Comparison of ENCODE assay signal across 9 cellular contexts in the genomic region with DNA sequence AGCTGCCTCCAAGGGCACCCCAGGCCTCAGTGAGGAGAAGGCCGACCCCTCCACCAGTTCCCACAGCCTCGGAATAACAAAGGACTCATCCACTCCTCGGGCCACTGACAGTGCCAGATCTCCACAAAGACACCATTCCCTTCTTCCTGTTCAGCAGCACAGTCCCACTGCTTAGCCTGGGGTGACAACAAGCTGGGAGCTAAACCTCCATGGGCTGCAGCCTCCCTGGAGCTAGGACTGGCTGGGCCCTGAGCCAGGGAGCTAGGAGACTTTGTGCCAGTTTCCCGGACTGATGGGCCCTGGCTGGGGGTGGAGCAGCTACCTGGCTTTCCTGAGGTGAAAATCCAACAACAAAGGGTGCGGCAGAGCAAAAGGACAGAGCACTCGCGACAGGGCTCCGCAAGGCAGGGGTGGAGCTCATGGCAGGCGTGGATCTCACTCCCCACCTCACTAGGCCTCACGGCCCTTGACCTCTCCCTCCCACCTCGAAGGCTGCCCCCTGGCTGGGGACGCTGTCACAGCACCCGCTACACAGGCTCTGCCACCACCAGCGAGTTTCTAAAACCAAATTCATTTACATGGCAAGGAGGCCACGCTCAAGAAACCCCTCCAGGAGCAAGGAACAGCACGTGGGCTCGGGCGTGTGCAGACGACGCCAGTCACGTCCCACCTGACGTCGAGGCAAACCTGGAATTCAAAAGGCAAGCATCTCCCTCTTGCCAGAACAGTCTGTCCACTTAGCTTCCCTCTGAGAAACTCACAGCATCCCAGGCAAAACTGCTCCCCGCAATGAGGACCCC.
DNase-seq lines count a peak whose midpoint lies in the region; ATAC-seq, FAIRE-seq and TF ChIP-seq lines count a peak whose summit lies in the region.
"Had no signal": no experiment of that assay in that cellular context is flagged by ENCODE, and none has a peak within 500 bp of the region (broad histone marks: within the 10 kb centered on the region; RNA-seq: fewer than 3 reads in every experiment).

No MANE protein-coding gene starts in this region.

- no peaks in the 10 kb centered on the region for H3K27me3 Mint-ChIP-seq in activated naive CD8-positive, alpha-beta T cell treated with anti-CD3 and anti-CD28 coated beads, Interleukin-2, amount 50 U/mL, for 24 hours
- H3K27me3 Mint-ChIP-seq in memory B cell = no peaks in the 10 kb centered on the region

- DNase-seq in GM12864 (ENCODE audit: low read depth) (peak; percentile 40), HL-60 (ENCODE audit: low read depth in 1 of 2, low spot score in 1 of 2) (peak; percentile 51 to 72), memory B cell (ENCODE audit: low spot score in 2 of 2) (peak; percentile 38 to 58), NCI-H345 treated with DMSO at 0.1 percent for 48 hours (lab: John Stamatoyannopoulos, UW; ENCODE audit: unreplicated experiment) (no peak), LoVo (ENCODE audit: low spot score) (no peak), DMS53 (lab: John Stamatoyannopoulos, UW) (no peak), HTR-8/SVneo (ENCODE audit: insufficient read length, low spot score) (no peak)
- DNase-seq in activated naive CD8-positive, alpha-beta T cell treated with anti-CD3 and anti-CD28 coated beads, Interleukin-2, amount 50 U/mL, for 24 hours = peak; percentile 47

- TF ChIP-seq CTCF in GM12864 (IDR thresholded peaks at IDR 0.05; ENCODE audit: low read depth, low read length, missing control alignments) = peak; percentile 78
- peak; percentile 70 for TF ChIP-seq CTCF in HL-60 (IDR thresholded peaks at IDR 0.05; ENCODE audit: insufficient read depth, low read length)

- no peak for ATAC-seq in activated naive CD8-positive, alpha-beta T cell treated with anti-CD3 and anti-CD28 coated beads, Interleukin-2, amount 50 U/mL, for 24 hours
- ATAC-seq in memory B cell (ENCODE audit: low read depth) = peak; percentile 42

- H3K4me3 Mint-ChIP-seq in activated naive CD8-positive, alpha-beta T cell treated with anti-CD3 and anti-CD28 coated beads, Interleukin-2, amount 50 U/mL, for 24 hours = peak overlapping the region; percentile 83
- H3K4me3 Mint-ChIP-seq in memory B cell = peak overlapping the region; percentile 78

- no peak for FAIRE-seq in HTR-8/SVneo (lab: Jason Lieb, UNC)

- no peaks in the 10 kb centered on the region for H3K27me3 ChIP-seq in HL-60 (ENCODE audit: insufficient read depth, poor library complexity, severe bottlenecking)

- H3K4me3 ChIP-seq in GM12864 (ENCODE audit: low read depth, low read length) (no peak overlapping the region; the same call in 1 of the 2 replicates), HL-60 (replicated peaks; ENCODE audit: insufficient read depth, low read length) (peak overlapping the region; percentile 27)

- H3K4me1 Mint-ChIP-seq in activated naive CD8-positive, alpha-beta T cell treated with anti-CD3 and anti-CD28 coated beads, Interleukin-2, amount 50 U/mL, for 24 hours = peaks cover 41% of the 10 kb centered on the region
- H3K4me1 Mint-ChIP-seq in memory B cell = peaks cover 26% of the 10 kb centered on the region

- H3K36me3 Mint-ChIP-seq in activated naive CD8-positive, alpha-beta T cell treated with anti-CD3 and anti-CD28 coated beads, Interleukin-2, amount 50 U/mL, for 24 hours (ENCODE audit: low read depth) = peaks cover 2% of the 10 kb centered on the region
- peaks cover 1% of the 10 kb centered on the region for H3K36me3 Mint-ChIP-seq in memory B cell

- H3K9me3 Mint-ChIP-seq in activated naive CD8-positive, alpha-beta T cell treated with anti-CD3 and anti-CD28 coated beads, Interleukin-2, amount 50 U/mL, for 24 hours = no peaks in the 10 kb centered on the region
- no peaks in the 10 kb centered on the region for H3K9me3 Mint-ChIP-seq in memory B cell

- peak overlapping the region; percentile 71 for H3K27ac ChIP-seq in HL-60 (replicated peaks)
- H3K27ac ChIP-seq: parathyroid adenoma had no signal

- H3K27ac Mint-ChIP-seq in activated naive CD8-positive, alpha-beta T cell treated with anti-CD3 and anti-CD28 coated beads, Interleukin-2, amount 50 U/mL, for 24 hours = peak overlapping the region; percentile 96
- peak overlapping the region; percentile 92 for H3K27ac Mint-ChIP-seq in memory B cell

Comparison
In these comparisons a context has a peak if more than half of its experiments do, and no peak if none do; other contexts are left out.
1. DNase-seq: peak in GM12864 (single experiment), HL-60 (2 of 2), activated naive CD8-positive, alpha-beta T cell treated with anti-CD3 and anti-CD28 coated beads, Interleukin-2, amount 50 U/mL, for 24 hours (single experiment) and memory B cell (2 of 2); none in NCI-H345 treated with DMSO at 0.1 percent for 48 hours (single experiment), LoVo (single experiment), DMS53 (single experiment) and HTR-8/SVneo (single experiment).